11 cellular contexts compared by ENCODE assay signal in genomic region chr4:99868126-99868596, GRCh38.
DNase-seq lines count a peak whose midpoint lies in the region; ATAC-seq and TF ChIP-seq lines count a peak whose summit lies in the region.
"Had no signal": no experiment of that assay in that cellular context is flagged by ENCODE, and none has a peak within 500 bp of the region (broad histone marks: within the 10 kb centered on the region; RNA-seq: fewer than 3 reads in every experiment).

No MANE protein-coding gene starts in this region.

- H3K36me3 Mint-ChIP-seq in nephron (ENCODE audit: low read depth), result no peaks in the 10 kb centered on the region

- peak; percentile 79 for ATAC-seq in HG02981 (IDR thresholded peaks at IDR 0.05; ENCODE audit: unreplicated experiment)
- no peak for ATAC-seq in GM18519 (IDR thresholded peaks at IDR 0.05; ENCODE audit: low FRiP score, unreplicated experiment)
- no peak for ATAC-seq in HG03108 (IDR thresholded peaks at IDR 0.05; ENCODE audit: unreplicated experiment)

- no peak overlapping the region for H3K4me3 ChIP-seq in astrocyte of the spinal cord (ENCODE audit: low read depth, low read length)
- H3K4me3 ChIP-seq: SK-N-MC had no signal

- DNase-seq in GM04503 (ENCODE audit: low read depth) (peak; percentile 50), astrocyte of the spinal cord (ENCODE audit: low read depth, low spot score) (peak; percentile 53), GOT3 (lab: John Stamatoyannopoulos, UW) (no peak)
- DNase-seq in activated CD4-positive, alpha-beta T cell treated with anti-CD3 and anti-CD28 coated beads for 4 hours, result no peak
- DNase-seq: NCI-H1105 had no signal

- peaks cover 3% of the 10 kb centered on the region for H3K27me3 Mint-ChIP-seq in nephron (ENCODE audit: low read depth)
- H3K27me3 Mint-ChIP-seq: activated naive CD4-positive, alpha-beta T cell treated with anti-CD3 and anti-CD28 coated beads, Interleukin-2, amount 50 U/mL, for 24 hours had no signal

- H3K27ac Mint-ChIP-seq in nephron, result peak overlapping the region in 2 of 3 experiments; percentile 28 to 48
- H3K27ac Mint-ChIP-seq: activated naive CD4-positive, alpha-beta T cell treated with anti-CD3 and anti-CD28 coated beads, Interleukin-2, amount 50 U/mL, for 24 hours had no signal

- H3K4me1 Mint-ChIP-seq in nephron, result no peaks in the 10 kb centered on the region
- H3K4me1 Mint-ChIP-seq: activated naive CD4-positive, alpha-beta T cell treated with anti-CD3 and anti-CD28 coated beads, Interleukin-2, amount 50 U/mL, for 24 hours had no signal

- TF ChIP-seq CTCF in astrocyte of the spinal cord (IDR thresholded peaks at IDR 0.05; ENCODE audit: low read depth, low read length) (no peak), nephron (IDR thresholded peaks at IDR 0.05; ENCODE audit: unreplicated experiment in 3 of 3) (no peak)

- H3K9me3 Mint-ChIP-seq in nephron, result no peaks in the 10 kb centered on the region
- H3K9me3 Mint-ChIP-seq: activated naive CD4-positive, alpha-beta T cell treated with anti-CD3 and anti-CD28 coated beads, Interleukin-2, amount 50 U/mL, for 24 hours had no signal

- H3K4me3 Mint-ChIP-seq in nephron, result no peak overlapping the region
- H3K4me3 Mint-ChIP-seq: activated naive CD4-positive, alpha-beta T cell treated with anti-CD3 and anti-CD28 coated beads, Interleukin-2, amount 50 U/mL, for 24 hours had no signal

- in situ Hi-C loops in astrocyte of the spinal cord (cut with HindIII; ENCODE audit: low sequenced_read_pairs), result no loop called here

Comparison
In these comparisons a context has a peak if more than half of its experiments do, and no peak if none do; other contexts are left out.
1. DNase-seq: peak in GM04503 (single experiment) and astrocyte of the spinal cord (single experiment); none in GOT3 (single experiment) and activated CD4-positive, alpha-beta T cell treated with anti-CD3 and anti-CD28 coated beads for 4 hours (0 of 2).